ENCODE assay signal across 24 cellular contexts in genomic region chr1:244458781-244459180, GRCh38.
"Had no signal": no experiment of that assay in that cellular context is flagged by ENCODE, and none has a peak within 500 bp of the region (broad histone marks: within the 10 kb centered on the region; RNA-seq: fewer than 3 reads in every experiment).

No MANE protein-coding gene starts in this region.

- H3K36me3 ChIP-seq: colonic mucosa, esophagus muscularis mucosa, esophagus squamous epithelium, gastrocnemius medialis, gastroesophageal sphincter, heart left ventricle, heart right ventricle had no signal

- H3K4me3 ChIP-seq: colonic mucosa, coronary artery, dorsolateral prefrontal cortex, esophagus muscularis mucosa, esophagus squamous epithelium, gastrocnemius medialis, gastroesophageal sphincter, heart left ventricle, heart right ventricle had no signal

- ATAC-seq: effector memory CD8-positive, alpha-beta T cell; esophagus mucosa; foreskin keratinocyte; gastrocnemius medialis; gastroesophageal sphincter; heart left ventricle; heart right ventricle had no signal

- H3K27ac Mint-ChIP-seq: dendritic cell treated with granulocyte-macrophage colony-stimulating factor and Interleukin-4, amounts not matched to agents 40 ng/mL and 50 ng/mL, for 4 days; effector memory CD8-positive, alpha-beta T cell; endodermal cell had no signal

- H3K9me3 ChIP-seq: colonic mucosa, esophagus muscularis mucosa, esophagus squamous epithelium, gastrocnemius medialis, gastroesophageal sphincter, heart left ventricle, heart right ventricle had no signal

- H3K27me3 Mint-ChIP-seq: dendritic cell treated with granulocyte-macrophage colony-stimulating factor and Interleukin-4, amounts not matched to agents 40 ng/mL and 50 ng/mL, for 4 days; effector memory CD8-positive, alpha-beta T cell had no signal

- H3K27ac ChIP-seq: colonic mucosa, coronary artery, dorsolateral prefrontal cortex, esophagus muscularis mucosa, esophagus squamous epithelium, foreskin keratinocyte, gastrocnemius medialis, gastroesophageal sphincter, heart left ventricle, heart right ventricle had no signal

- DNase-seq: colonic mucosa; cortex of kidney; dermis blood vessel endothelial cell; dorsolateral prefrontal cortex; effector CD4-positive, alpha-beta T cell; effector CD8-positive, alpha-beta T cell; effector memory CD4-positive, alpha-beta T cell; effector memory CD8-positive, alpha-beta T cell; endodermal cell; erythroblast; esophagus squamous epithelium; foreskin fibroblast; foreskin keratinocyte; foreskin melanocyte; gastrocnemius medialis; glutamatergic neuron; head of caudate nucleus; heart left ventricle; heart right ventricle had no signal

- H3K4me3 Mint-ChIP-seq: dendritic cell treated with granulocyte-macrophage colony-stimulating factor and Interleukin-4, amounts not matched to agents 40 ng/mL and 50 ng/mL, for 4 days; endodermal cell had no signal

- H3K27me3 ChIP-seq: colonic mucosa, dorsolateral prefrontal cortex, esophagus muscularis mucosa, esophagus squamous epithelium, foreskin keratinocyte, gastrocnemius medialis, gastroesophageal sphincter, heart left ventricle, heart right ventricle had no signal

- H3K9me3 Mint-ChIP-seq: dendritic cell treated with granulocyte-macrophage colony-stimulating factor and Interleukin-4, amounts not matched to agents 40 ng/mL and 50 ng/mL, for 4 days; effector memory CD8-positive, alpha-beta T cell had no signal
